ENCODE assay signal across 8 cellular contexts in genomic region chr11:68373810-68374501, GRCh38.
A peak's percentile ranks its signal among the peaks of the same experiment; 100 is the strongest.
DNase-seq lines count a peak whose midpoint lies in the region; ATAC-seq, FAIRE-seq and TF ChIP-seq lines count a peak whose summit lies in the region.

No MANE protein-coding gene starts in this region.

- H3K27ac Mint-ChIP-seq in activated naive CD4-positive, alpha-beta T cell treated with anti-CD3 and anti-CD28 coated beads, Interleukin-2, amount 50 U/mL, for 72 hours, result no peak overlapping the region

- ATAC-seq in activated naive CD4-positive, alpha-beta T cell treated with anti-CD3 and anti-CD28 coated beads, Interleukin-2, amount 50 U/mL, for 72 hours, result no peak

- H3K36me3 Mint-ChIP-seq in activated naive CD4-positive, alpha-beta T cell treated with anti-CD3 and anti-CD28 coated beads, Interleukin-2, amount 50 U/mL, for 72 hours, result peaks cover 0 to 6% of the 10 kb centered on the region in 2 donors

- no peak for TF ChIP-seq POLR2A in GM12891 (IDR thresholded peaks at IDR 0.05; ENCODE audit: low read depth, low read length)

- no peak for FAIRE-seq in GM12891 (lab: Jason Lieb, UNC)

- H3K9me3 Mint-ChIP-seq in activated naive CD4-positive, alpha-beta T cell treated with anti-CD3 and anti-CD28 coated beads, Interleukin-2, amount 50 U/mL, for 72 hours, result no peaks in the 10 kb centered on the region

- DNase-seq in Ammon's horn (ENCODE audit: low spot score) (peak; percentile 59), fibroblast of peridontal ligament (ENCODE audit: extremely low read depth) (peak; percentile 51), nucleus accumbens (lab: John Stamatoyannopoulos, UW) (peak in 33 of 56 donors; percentile 9 to 62 (median 26)), GM12891 (ENCODE audit: insufficient read length, low spot score) (no peak), cortex of kidney (lab: John Stamatoyannopoulos, UW) (no peak)
- no peak for DNase-seq in activated CD4-positive, CD25-positive, alpha-beta regulatory T cell treated with anti-CD3 and anti-CD28 coated beads, Interleukin-2, amount 50 U/mL, for 72 hours
- DNase-seq in activated naive CD4-positive, alpha-beta T cell treated with anti-CD3 and anti-CD28 coated beads, Interleukin-2, amount 50 U/mL, for 72 hours (ENCODE audit: low spot score in 2 of 2), result no peak

TF ChIP-seq in PFSK-1, 5 proteins besides CTCF, POLR2A, EP300 and RAD21:
- TF ChIP-seq POLR2AphosphoS5 (IDR thresholded peaks at IDR 0.05; ENCODE audit: low read depth, low read length) (no peak), FOXP2 (optimal IDR thresholded peaks at IDR 0.05; ENCODE audit: borderline replicate concordance, extremely low read depth, extremely low read length, insufficient read depth) (peak; percentile 10)

TF ChIP-seq in GM12891, 5 proteins besides CTCF, POLR2A, EP300 and RAD21:
- TF ChIP-seq POLR2AphosphoS5 (IDR thresholded peaks at IDR 0.05; ENCODE audit: low read depth, low read length) (no peak), PAX5 (IDR thresholded peaks at IDR 0.05; ENCODE audit: insufficient read depth, low read length, severe bottlenecking) (no peak), POU2F2 (IDR thresholded peaks at IDR 0.05; ENCODE audit: low read depth, low read length) (no peak), SPI1 (IDR thresholded peaks at IDR 0.05; ENCODE audit: low read depth, low read length) (no peak), TAF1 (IDR thresholded peaks at IDR 0.05; ENCODE audit: low read depth, low read length) (no peak)

Comparison
In these comparisons a context has a peak if more than half of its experiments do, and no peak if none do; other contexts are left out.
1. DNase-seq: peak in Ammon's horn (single experiment), fibroblast of peridontal ligament (single experiment) and nucleus accumbens (33 of 56); none in activated CD4-positive, CD25-positive, alpha-beta regulatory T cell treated with anti-CD3 and anti-CD28 coated beads, Interleukin-2, amount 50 U/mL, for 72 hours (single experiment), GM12891 (single experiment), activated naive CD4-positive, alpha-beta T cell treated with anti-CD3 and anti-CD28 coated beads, Interleukin-2, amount 50 U/mL, for 72 hours (0 of 2) and cortex of kidney (single experiment).